In genomic region chr21:37631319-37632117, GRCh38 we compare ENCODE assay signal across 8 cellular contexts.
DNase-seq lines count a peak whose midpoint lies in the region; ATAC-seq and TF ChIP-seq lines count a peak whose summit lies in the region.

No MANE protein-coding gene starts in this region.

- peaks cover 16% of the 10 kb centered on the region for H3K4me1 ChIP-seq in smooth muscle cell (ENCODE audit: low read depth)

- ATAC-seq in GM21786 (IDR thresholded peaks at IDR 0.05; ENCODE audit: unreplicated experiment) (peak; percentile 88), left lobe of liver (peak; percentile 81)

- 55% methylated on average over 12 of the region's 12 CpGs for WGBS in smooth muscle cell (ENCODE audit: low lambda C conversion rate)

- no peaks in the 10 kb centered on the region for H3K9me3 ChIP-seq in smooth muscle cell (replicated peaks; ENCODE audit: low read depth)

- no peaks in the 10 kb centered on the region for H4K20me1 ChIP-seq in smooth muscle cell (ENCODE audit: low read depth)

- H3K27me3 ChIP-seq in brain microvascular endothelial cell (replicated peaks) (no peaks in the 10 kb centered on the region), smooth muscle cell (ENCODE audit: low read depth) (no peaks in the 10 kb centered on the region)

- H3K27ac ChIP-seq in brain microvascular endothelial cell (no peak overlapping the region), smooth muscle cell (ENCODE audit: low read depth) (no peak overlapping the region)

- H3K4me3 ChIP-seq in GM12875 (ENCODE audit: low read depth, low read length) (peak overlapping the region; percentile 26), brain microvascular endothelial cell (ENCODE audit: low read depth, low read length) (no peak overlapping the region), smooth muscle cell (no peak overlapping the region)

- TF ChIP-seq CTCF in GM12875 (IDR thresholded peaks at IDR 0.05; ENCODE audit: borderline replicate concordance, insufficient read depth, low read depth, low read length) (no peak), brain microvascular endothelial cell (IDR thresholded peaks at IDR 0.05; ENCODE audit: low read depth, low read length, missing control alignments) (no peak), smooth muscle cell (IDR thresholded peaks at IDR 0.05; ENCODE audit: borderline replicate concordance, insufficient read depth, poor library complexity, severe bottlenecking) (no peak)

- peak; percentile 15 for DNase-seq in RPMI7951 (ENCODE audit: low read depth)
- no peak for DNase-seq in left lobe of liver (ENCODE audit: low spot score)
- no peak for DNase-seq in brain microvascular endothelial cell
- no peak for DNase-seq in smooth muscle cell (lab: John Stamatoyannopoulos, UW; ENCODE audit: unreplicated experiment)
- no peak for DNase-seq in COLO829 (ENCODE audit: low spot score)
- no peak for DNase-seq in HK-2 (ENCODE audit: unreplicated experiment)

- in situ Hi-C loops in brain microvascular endothelial cell (cut with HindIII; ENCODE audit: low pct_ligation_motif_present, low sequenced_read_pairs), result no loop called here

- H3K36me3 ChIP-seq in brain microvascular endothelial cell (replicated peaks), result no peaks in the 10 kb centered on the region
- H3K36me3 ChIP-seq in smooth muscle cell (ENCODE audit: low read depth), result no peaks in the 10 kb centered on the region

- no peaks in the 10 kb centered on the region for H3K79me2 ChIP-seq in smooth muscle cell (ENCODE audit: low read depth)

- H2AFZ ChIP-seq in smooth muscle cell (ENCODE audit: low read depth), result no peak overlapping the region

- no peak overlapping the region for H3K4me2 ChIP-seq in smooth muscle cell

- no peaks in the 10 kb centered on the region for H3F3A ChIP-seq in smooth muscle cell (ENCODE audit: low read depth)

- H3K9ac ChIP-seq in smooth muscle cell (ENCODE audit: low read depth), result no peak overlapping the region
